In the genomic region with DNA sequence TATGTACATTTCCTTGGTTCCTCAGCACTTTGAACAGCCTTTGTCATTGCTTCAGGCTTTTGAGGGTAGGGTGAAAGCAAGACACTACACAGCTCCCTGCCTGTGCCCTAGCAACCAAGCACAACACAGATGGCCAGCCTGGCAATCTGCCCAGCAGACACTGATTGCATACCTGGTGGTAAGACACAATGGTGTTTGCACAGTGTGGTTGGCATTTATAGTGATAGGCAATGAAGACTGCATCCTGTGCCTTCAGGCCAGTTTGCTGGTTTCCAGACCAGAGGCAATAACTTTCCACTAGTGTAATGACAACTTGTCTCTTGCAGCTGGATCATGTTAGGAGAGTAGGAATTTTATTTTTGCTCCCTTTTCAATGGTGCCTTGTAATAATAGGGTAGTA, we compare ENCODE assay signal across 9 cellular contexts.
DNase-seq lines count a peak whose midpoint lies in the region; ATAC-seq and TF ChIP-seq lines count a peak whose summit lies in the region.
"Had no signal": no experiment of that assay in that cellular context is flagged by ENCODE, and none has a peak within 500 bp of the region (broad histone marks: within the 10 kb centered on the region; RNA-seq: fewer than 3 reads in every experiment).

No MANE protein-coding gene starts in this region.

- no peak for TF ChIP-seq CTCF in MCF 10A (IDR thresholded peaks at IDR 0.05; ENCODE audit: unreplicated experiment)

- H3K4me1 ChIP-seq in muscle layer of duodenum (ENCODE audit: control insufficient read depth in 1 of 2, insufficient read depth in 2 of 2, low read length in 2 of 2), result peaks cover 0 to 17% of the 10 kb centered on the region in 2 donors

- H3K4me1 Mint-ChIP-seq in MCF 10A (ENCODE audit: insufficient read depth, unreplicated experiment), result peaks cover 45% of the 10 kb centered on the region
- H3K4me1 Mint-ChIP-seq: activated naive CD4-positive, alpha-beta T cell treated with anti-CD3 and anti-CD28 coated beads, Interleukin-2, amount 50 U/mL, for 24 hours had no signal

- H3K36me3 Mint-ChIP-seq in MCF 10A (ENCODE audit: insufficient read depth, unreplicated experiment), result peaks cover 7% of the 10 kb centered on the region
- H3K36me3 Mint-ChIP-seq: activated naive CD4-positive, alpha-beta T cell treated with anti-CD3 and anti-CD28 coated beads, Interleukin-2, amount 50 U/mL, for 24 hours had no signal

- H3K36me3 ChIP-seq in muscle layer of duodenum (ENCODE audit: control insufficient read depth in 1 of 2, insufficient read depth in 2 of 2, low read length in 2 of 2), result no peaks in the 10 kb centered on the region

- POLR2A ChIA-PET in MCF 10A (lab: Yijun Ruan, JAX), result interaction anchor here (0.5 to 0.7 kb wide), 3 partner anchors 143 to 1573 kb away, joined by 3 to 5 read pairs (median 4); no protein-coding TSS in a partner anchor

- H3K27me3 ChIP-seq in muscle layer of duodenum (ENCODE audit: low read depth, low read length), result no peaks in the 10 kb centered on the region

- intact Hi-C loops in MCF 10A (cut with micrococcal nuclease), result loop anchor here (2.0 to 10.0 kb wide), 2 partner anchors 112 to 146 kb away; no protein-coding TSS in a partner anchor

- no peak for ATAC-seq in GM21723 (IDR thresholded peaks at IDR 0.05; ENCODE audit: unreplicated experiment)
- no peak for ATAC-seq in GM18520 (IDR thresholded peaks at IDR 0.05; ENCODE audit: unreplicated experiment)

- peak; percentile 86 for DNase-seq in DMS79 treated with DMSO at 0.1 percent for 48 hours (lab: John Stamatoyannopoulos, UW)
- peak; percentile 90 for DNase-seq in NCI-H2029 treated with DMSO at 0.1 percent for 48 hours (lab: John Stamatoyannopoulos, UW)
- peak; percentile 97 for DNase-seq in MCF 10A (ENCODE audit: unreplicated experiment)
- DNase-seq in UCSD-AML1 (lab: John Stamatoyannopoulos, UW; ENCODE audit: unreplicated experiment), result no peak
- DNase-seq in activated CD4-positive, alpha-beta T cell treated with anti-CD3 and anti-CD28 coated beads for 48 hours, result no peak

- no TSS peak for BruUV-seq in MCF 10A (replicated peaks; lab: Mats Ljungman, UMichigan)

- no peak overlapping the region for H3K4me3 ChIP-seq in muscle layer of duodenum (ENCODE audit: low read depth in 1 of 2, low read length in 2 of 2)

- no peak overlapping the region for H3K4me3 Mint-ChIP-seq in MCF 10A (ENCODE audit: unreplicated experiment)
- H3K4me3 Mint-ChIP-seq: activated naive CD4-positive, alpha-beta T cell treated with anti-CD3 and anti-CD28 coated beads, Interleukin-2, amount 50 U/mL, for 24 hours had no signal

- H3K9me3 Mint-ChIP-seq in MCF 10A (ENCODE audit: unreplicated experiment), result no peaks in the 10 kb centered on the region

- H3K9me3 ChIP-seq in muscle layer of duodenum (ENCODE audit: control insufficient read depth in 1 of 2, low read length in 2 of 2), result no peaks in the 10 kb centered on the region

- H3K27ac Mint-ChIP-seq in MCF 10A (ENCODE audit: low read depth, unreplicated experiment), result peak overlapping the region; percentile 52
- H3K27ac Mint-ChIP-seq: activated naive CD4-positive, alpha-beta T cell treated with anti-CD3 and anti-CD28 coated beads, Interleukin-2, amount 50 U/mL, for 24 hours had no signal

- no peaks in the 10 kb centered on the region for H3K27me3 Mint-ChIP-seq in MCF 10A (ENCODE audit: insufficient read depth, unreplicated experiment)

- H3K27ac ChIP-seq in muscle layer of duodenum (ENCODE audit: low read length), result peak overlapping the region; percentile 28

- CTCF ChIA-PET in MCF 10A (lab: Yijun Ruan, JAX), result no interaction called here

Comparison
In these comparisons a context has a peak if more than half of its experiments do, and no peak if none do; other contexts are left out.
1. DNase-seq: peak in DMS79 treated with DMSO at 0.1 percent for 48 hours (single experiment), NCI-H2029 treated with DMSO at 0.1 percent for 48 hours (single experiment) and MCF 10A (single experiment); none in UCSD-AML1 (single experiment) and activated CD4-positive, alpha-beta T cell treated with anti-CD3 and anti-CD28 coated beads for 48 hours (single experiment).